ENCODE assay signal across 9 cellular contexts in the genomic region with DNA sequence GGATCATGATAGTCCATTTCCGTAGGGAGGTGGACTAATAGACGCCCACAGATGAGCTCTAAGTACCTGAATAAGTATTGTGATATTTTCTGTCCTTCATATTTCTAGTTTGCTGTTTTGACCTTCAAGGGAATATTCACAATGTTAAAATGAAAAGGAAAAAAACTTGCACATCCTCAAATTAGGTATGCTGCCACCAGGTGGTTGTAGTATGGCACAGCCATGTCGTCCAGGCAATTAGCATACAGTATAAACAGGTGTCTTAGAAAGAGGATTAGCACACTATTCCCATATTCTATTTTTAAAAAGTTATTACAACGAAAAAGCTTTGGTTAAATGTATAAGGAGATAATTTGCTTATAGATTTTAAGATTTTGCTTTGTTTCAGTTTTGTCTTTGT.
DNase-seq lines count a peak whose midpoint lies in the region; ATAC-seq, FAIRE-seq and TF ChIP-seq lines count a peak whose summit lies in the region.
"Had no signal": no experiment of that assay in that cellular context is flagged by ENCODE, and none has a peak within 500 bp of the region (broad histone marks: within the 10 kb centered on the region; RNA-seq: fewer than 3 reads in every experiment).

No MANE protein-coding gene starts in this region.

- peak; percentile 58 for FAIRE-seq in H1 (lab: Jason Lieb, UNC)

- H3K23me2 ChIP-seq in H1 (ENCODE audit: low read depth, low read length), result no peaks in the 10 kb centered on the region

- 62% methylated on average over 4 of the region's 4 CpGs; no CpG with 5 or more reads in 1 of the 2 experiments for WGBS in H1 (ENCODE audit: extremely low coverage in 1 of 2, insufficient coverage in 1 of 2, insufficient read length in 1 of 2, insufficient replicate concordance in 2 of 2, low coverage in 1 of 2, low lambda C conversion rate in 2 of 2, missing lambda C conversion rate in 1 of 2), 2 experiments
- 86% methylated on average over 4 of the region's 4 CpGs for WGBS in prostate gland
- WGBS in gastroesophageal sphincter (ENCODE audit: low coverage in 1 of 2), 2 donors, result 46 to 52% methylated on average over 4 of the region's 4 CpGs

- H2BK15ac ChIP-seq in H1 (ENCODE audit: low read length), result no peak overlapping the region

- H3K36me3 ChIP-seq in H1 (ENCODE audit: control insufficient read depth in 2 of 4, insufficient read depth in 4 of 4, low read length in 3 of 4), result no peaks in the 10 kb centered on the region
- no peaks in the 10 kb centered on the region for H3K36me3 ChIP-seq in prostate gland
- H3K36me3 ChIP-seq in gastroesophageal sphincter, result no peaks in the 10 kb centered on the region

- TF ChIP-seq RAD21 in H1 (IDR thresholded peaks at IDR 0.05 in 1 of 2, conservative IDR thresholded peaks at IDR 0.05 in 1 of 2; ENCODE audit: low read depth in 2 of 2, low read length in 2 of 2), result peak; percentile 37 to 53; a peak in 3 of 4 replicates

- TF ChIP-seq CTCF in H1 (IDR thresholded peaks at IDR 0.05; ENCODE audit: control extremely low read depth in 1 of 3, insufficient read depth in 1 of 3, low read depth in 1 of 3, low read length in 3 of 3) (peak in 2 of 3 experiments; percentile 19 to 50; a peak in 2 of 4 replicates), prostate gland (IDR thresholded peaks at IDR 0.05) (peak in 3 of 4 experiments; percentile 19 to 27 (median 21)), gastroesophageal sphincter (IDR thresholded peaks at IDR 0.05) (peak in 2 of 4 experiments; percentile 22 to 52)

- H3K79me1 ChIP-seq in H1 (ENCODE audit: low read depth, low read length), result no peaks in the 10 kb centered on the region

- no peak overlapping the region for H4K8ac ChIP-seq in H1 (ENCODE audit: extremely low read depth, insufficient read depth, low read length)

- no peak overlapping the region for H2AK5ac ChIP-seq in H1 (ENCODE audit: low read depth, low read length)

- CTCF ChIA-PET in H1 (lab: Charles Lee; ENCODE audit: partially characterized antibody), result interaction anchor here (0.6 to 0.8 kb wide), 2 partner anchors 26 to 557 kb away, joined by 3 to 4 read pairs; no protein-coding TSS in a partner anchor

- no peaks in the 10 kb centered on the region for H3K79me2 ChIP-seq in H1 (ENCODE audit: control insufficient read depth in 1 of 2, insufficient read depth in 2 of 2, low read length in 2 of 2)

- H3K27me3 ChIP-seq in H1 (replicated peaks in 1 of 4; ENCODE audit: control insufficient read depth in 3 of 4, extremely low read depth in 1 of 4, insufficient read depth in 3 of 4, low read length in 3 of 4), result no peaks in the 10 kb centered on the region
- H3K27me3 ChIP-seq in prostate gland (replicated peaks; ENCODE audit: insufficient read depth), result no peaks in the 10 kb centered on the region
- no peaks in the 10 kb centered on the region for H3K27me3 ChIP-seq in gastroesophageal sphincter

- no peak overlapping the region for H3K14ac ChIP-seq in H1 (ENCODE audit: insufficient read length)

- H2BK5ac ChIP-seq in H1 (ENCODE audit: low read depth, low read length), result no peak overlapping the region

- peak; percentile 82 for ATAC-seq in HG02885 (IDR thresholded peaks at IDR 0.05; ENCODE audit: poor library complexity, unreplicated experiment)
- ATAC-seq in gastroesophageal sphincter, result no peak

- TF ChIP-seq POLR2A in H1 (IDR thresholded peaks at IDR 0.05; ENCODE audit: control extremely low read depth in 1 of 2, low read depth in 2 of 2, low read length in 2 of 2) (no peak), prostate gland (IDR thresholded peaks at IDR 0.05) (no peak), gastroesophageal sphincter (IDR thresholded peaks at IDR 0.05) (no peak)

- POLR2A ChIA-PET in H1 (lab: Charles Lee; ENCODE audit: partially characterized antibody), result no interaction called here

- H3K4me2 ChIP-seq in H1 (ENCODE audit: insufficient read depth in 1 of 2, low read depth in 2 of 2, low read length in 2 of 2), result no peak overlapping the region

- no peak overlapping the region for H3K4me3 ChIP-seq in H1 (ENCODE audit: extremely low read depth in 1 of 4, insufficient read depth in 2 of 4, low read depth in 3 of 4, low read length in 4 of 4)
- no peak overlapping the region for H3K4me3 ChIP-seq in prostate gland
- no peak overlapping the region for H3K4me3 ChIP-seq in gastroesophageal sphincter

- no peak overlapping the region for H4K5ac ChIP-seq in H1 (ENCODE audit: insufficient read length, low read depth, low read length)

- no peak overlapping the region for H2AFZ ChIP-seq in H1 (ENCODE audit: low read length)

- no peak overlapping the region for H2BK120ac ChIP-seq in H1 (replicated peaks; ENCODE audit: low read depth, low read length)

- H3K23ac ChIP-seq in H1 (ENCODE audit: insufficient read length), result no peak overlapping the region

- H3K56ac ChIP-seq in H1 (replicated peaks; ENCODE audit: insufficient read length, low read depth, low read length), result no peak overlapping the region

- no peak overlapping the region for H2BK12ac ChIP-seq in H1 (ENCODE audit: low read depth, low read length)

- intact Hi-C loops in prostate gland (cut with DNase I), result no loop called here

- no peaks in the 10 kb centered on the region for H3K9me3 ChIP-seq in H1 (ENCODE audit: insufficient read depth in 2 of 2, low read depth in 1 of 2, low read length in 1 of 2)
- no peaks in the 10 kb centered on the region for H3K9me3 ChIP-seq in prostate gland
- H3K9me3 ChIP-seq in gastroesophageal sphincter, result no peaks in the 10 kb centered on the region

- TF ChIP-seq EP300 in H1 (IDR thresholded peaks at IDR 0.05; ENCODE audit: borderline replicate concordance in 1 of 2, low read depth in 2 of 2, low read length in 2 of 2) (no peak), gastroesophageal sphincter (IDR thresholded peaks at IDR 0.05) (no peak)

- no peak overlapping the region for H2BK20ac ChIP-seq in H1 (ENCODE audit: low read length)

- no peak overlapping the region for H3K27ac ChIP-seq in H1 (ENCODE audit: low read depth, low read length)
- H3K27ac ChIP-seq in prostate gland, result no peak overlapping the region
- H3K27ac ChIP-seq in gastroesophageal sphincter, result no peak overlapping the region
- H3K27ac ChIP-seq: epithelial cell of prostate had no signal

- peak; percentile 1 for DNase-seq in A172 (ENCODE audit: low spot score)
- DNase-seq in GDM1 (lab: John Stamatoyannopoulos, UW), result peak; percentile 1
- peak; percentile 9 for DNase-seq in NCI-H526 treated with DMSO at 0.1 percent for 48 hours (lab: John Stamatoyannopoulos, UW)
- no peak for DNase-seq in H1 (ENCODE audit: low read depth in 1 of 2, low spot score in 2 of 2)
- DNase-seq in prostate gland (ENCODE audit: low spot score), result no peak
- no peak for DNase-seq in NCI-H226

- H3K4me1 ChIP-seq in H1 (replicated peaks in 1 of 4; ENCODE audit: control insufficient read depth in 3 of 4, insufficient read depth in 4 of 4, low read length in 3 of 4) (peaks cover 0 to 2% (median 0%) of the 10 kb centered on the region in 4 experiments; a peak in 1 of 7 replicates), prostate gland (replicated peaks) (no peaks in the 10 kb centered on the region), gastroesophageal sphincter (no peaks in the 10 kb centered on the region)

- no peak overlapping the region for H4K91ac ChIP-seq in H1 (replicated peaks; ENCODE audit: insufficient read length, low read length)

- no peak overlapping the region for H3K4ac ChIP-seq in H1 (replicated peaks; ENCODE audit: insufficient read length, low read depth, low read length)

- no peaks in the 10 kb centered on the region for H4K20me1 ChIP-seq in H1 (replicated peaks in 1 of 2; ENCODE audit: control insufficient read depth in 1 of 2, insufficient read depth in 2 of 2, low read length in 2 of 2)

- H3K18ac ChIP-seq in H1 (ENCODE audit: extremely low read depth, low read length), result no peak overlapping the region

- no peak overlapping the region for H3K9ac ChIP-seq in H1 (replicated peaks in 1 of 4; ENCODE audit: extremely low read depth in 1 of 4, low read depth in 3 of 4, low read length in 3 of 4)

TF ChIP-seq in H1, 55 proteins besides CTCF, POLR2A, EP300 and RAD21:
- TF ChIP-seq SRF (IDR thresholded peaks at IDR 0.05; ENCODE audit: low read depth, low read length) (no peak), JUND (IDR thresholded peaks at IDR 0.05; ENCODE audit: low read length) (no peak), CTBP2 (IDR thresholded peaks at IDR 0.05; ENCODE audit: borderline replicate concordance, insufficient read depth, insufficient read length, low read length) (no peak), KDM5A (IDR thresholded peaks at IDR 0.05; ENCODE audit: low read length) (no peak), RNF2 (IDR thresholded peaks at IDR 0.05; ENCODE audit: borderline replicate concordance, low read depth, low read length, missing control alignments, poor library complexity, severe bottlenecking) (no peak), SP4 (IDR thresholded peaks at IDR 0.05; ENCODE audit: low read length) (no peak), RXRA (IDR thresholded peaks at IDR 0.05; ENCODE audit: insufficient read depth, low read depth, low read length) (no peak), CBX8 (IDR thresholded peaks at IDR 0.05; ENCODE audit: borderline replicate concordance, low read depth, low read length) (no peak), CBX5 (IDR thresholded peaks at IDR 0.05; ENCODE audit: low read depth, low read length) (no peak), SUZ12 (IDR thresholded peaks at IDR 0.05; ENCODE audit: low read length) (no peak), SIN3A (conservative IDR thresholded peaks at IDR 0.05 in 1 of 2, IDR thresholded peaks at IDR 0.05 in 1 of 2; ENCODE audit: low read depth in 1 of 2, low read length in 2 of 2) (no peak), SIX5 (IDR thresholded peaks at IDR 0.05; ENCODE audit: low read depth, low read length) (no peak)
- TF ChIP-seq, protein P1, sequence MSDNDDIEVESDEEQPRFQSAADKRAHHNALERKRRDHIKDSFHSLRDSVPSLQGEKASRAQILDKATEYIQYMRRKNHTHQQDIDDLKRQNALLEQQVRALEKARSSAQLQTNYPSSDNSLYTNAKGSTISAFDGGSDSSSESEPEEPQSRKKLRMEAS (IDR thresholded peaks at IDR 0.05), result no peak

Comparison
In these comparisons a context has a peak if more than half of its experiments do, and no peak if none do; other contexts are left out.
1. DNase-seq: peak in A172 (single experiment), GDM1 (single experiment) and NCI-H526 treated with DMSO at 0.1 percent for 48 hours (single experiment); none in H1 (0 of 2), prostate gland (single experiment) and NCI-H226 (single experiment).